Comparison of ENCODE assay signal across 9 cellular contexts in genomic region chr2:222451270-222451674, GRCh38. TPM values are rescaled to one million over a fixed set of nuclear protein-coding genes. Genes with fewer than 3 reads are reported as not detected.
DNase-seq lines count a peak whose midpoint lies in the region; ATAC-seq and TF ChIP-seq lines count a peak whose summit lies in the region.
"Had no signal": no experiment of that assay in that cellular context is flagged by ENCODE, and none has a peak within 500 bp of the region (broad histone marks: within the 10 kb centered on the region; RNA-seq: fewer than 3 reads in every experiment).

No MANE protein-coding gene starts in this region.

- DNase-seq in NCI-H82 (lab: John Stamatoyannopoulos, UW) (peak; percentile 10), NCI-H82 treated with DMSO at 0.1 percent for 48 hours (lab: John Stamatoyannopoulos, UW; ENCODE audit: unreplicated experiment) (no peak), left lung (no peak), AG20443 (ENCODE audit: low spot score) (no peak), NCI-H146 treated with DMSO at 0.1 percent for 48 hours (lab: John Stamatoyannopoulos, UW; ENCODE audit: unreplicated experiment) (no peak)
- no peak for DNase-seq in activated CD8-positive, alpha-beta memory T cell treated with anti-CD3 and anti-CD28 coated beads, Interleukin-2, amount 50 U/mL, for 4 hours

- peak; percentile 99 for ATAC-seq in GM21447 (IDR thresholded peaks at IDR 0.05; ENCODE audit: unreplicated experiment)
- peak; percentile 100 for ATAC-seq in HG03378 (IDR thresholded peaks at IDR 0.05; ENCODE audit: unreplicated experiment)
- peak; percentile 26 for ATAC-seq in left lung

- H3K27me3 ChIP-seq in left lung = no peaks in the 10 kb centered on the region

- H3K27ac ChIP-seq in left lung = no peak overlapping the region

- intact Hi-C loops in left lung (cut with DNase I) = no loop called here

- H3K4me1 ChIP-seq in left lung = peaks cover 7 to 31% of the 10 kb centered on the region in 2 donors

- H3K36me3 ChIP-seq in left lung = no peaks in the 10 kb centered on the region

- no peak overlapping the region for H3K4me3 ChIP-seq in left lung

- no peak for TF ChIP-seq CTCF in left lung (IDR thresholded peaks at IDR 0.05)

- H3K9me3 ChIP-seq in left lung = no peaks in the 10 kb centered on the region

RNA-seq across cellular contexts. Expression of gene SGPP2, which starts 26.9 kb away (rescaled TPM):
- total RNA-seq in left lung = 10 to 100 TPM; 28.2 to 31.2 TPM
- total RNA-seq: A172 had no signal

Comparison
In these comparisons a context has a peak if more than half of its experiments do, and no peak if none do; other contexts are left out.
1. ATAC-seq: peak in every context shown above with its lines; median percentile 100 in HG03378; 99 in GM21447; 26 in left lung.